Comparison of ENCODE assay signal across 9 cellular contexts in genomic region chr6:17986656-17987575, GRCh38. TPM values are rescaled to one million over a fixed set of nuclear protein-coding genes. Genes with fewer than 3 reads are reported as not detected.
DNase-seq lines count a peak whose midpoint lies in the region; ATAC-seq and TF ChIP-seq lines count a peak whose summit lies in the region.
"Had no signal": no experiment of that assay in that cellular context is flagged by ENCODE, and none has a peak within 500 bp of the region (broad histone marks: within the 10 kb centered on the region; RNA-seq: fewer than 3 reads in every experiment).

No MANE protein-coding gene starts in this region.

- no peak overlapping the region for H3K27ac ChIP-seq in OCI-LY7 (ENCODE audit: low read depth, low read length, poor library complexity, severe bottlenecking)

- H3K4me1 ChIP-seq in BE2C (no peaks in the 10 kb centered on the region), OCI-LY7 (ENCODE audit: insufficient read depth, low read length, poor library complexity, severe bottlenecking) (peaks cover 6% of the 10 kb centered on the region)

- no peaks in the 10 kb centered on the region for H3K79me2 ChIP-seq in OCI-LY7 (ENCODE audit: insufficient read depth, low read depth, low read length)

- DNase-seq in BE2C (peak; percentile 28), OCI-LY7 (ENCODE audit: low spot score) (peak; percentile 34), cardiac fibroblast (ENCODE audit: low read depth in 2 of 2) (peak; percentile 57 to 58), immature natural killer cell (peak; percentile 20 to 25 (median 25)), skeletal muscle cell (ENCODE audit: low read depth) (no peak), middle frontal gyrus (ENCODE audit: extremely low spot score, low spot score) (no peak)

- H3K36me3 Mint-ChIP-seq in immature natural killer cell = no peaks in the 10 kb centered on the region

- peak; percentile 16 for ATAC-seq in GM18519 (IDR thresholded peaks at IDR 0.05; ENCODE audit: low FRiP score, unreplicated experiment)
- peak; percentile 2 for ATAC-seq in HG03039 (IDR thresholded peaks at IDR 0.05; ENCODE audit: unreplicated experiment)

- H3K36me3 ChIP-seq in BE2C (no peaks in the 10 kb centered on the region), OCI-LY7 (ENCODE audit: insufficient read depth, low read length) (no peaks in the 10 kb centered on the region)

- peak overlapping the region; percentile 50; the same call in 1 of the 2 replicates for H3K4me2 ChIP-seq in OCI-LY7 (ENCODE audit: low read length)

- peaks cover 47% of the 10 kb centered on the region for H3K27me3 ChIP-seq in BE2C

- intact Hi-C loops in OCI-LY7 (cut with micrococcal nuclease; ENCODE audit: unreplicated experiment) = no loop called here

- H3K9me2 ChIP-seq in OCI-LY7 (ENCODE audit: insufficient read depth, low read length) = no peaks in the 10 kb centered on the region

- H3K9me3 ChIP-seq in BE2C (no peaks in the 10 kb centered on the region; the same call in 1 of the 2 replicates), OCI-LY7 (ENCODE audit: low read length) (no peaks in the 10 kb centered on the region)

- no peak for TF ChIP-seq CTCF in BE2C (IDR thresholded peaks at IDR 0.05; ENCODE audit: low read depth, low read length)
- TF ChIP-seq CTCF in OCI-LY7 (conservative IDR thresholded peaks at IDR 0.05; ENCODE audit: low read length) = no peak
- TF ChIP-seq CTCF in cardiac fibroblast (IDR thresholded peaks at IDR 0.05; ENCODE audit: low read depth, low read length) = no peak

- H3K4me3 Mint-ChIP-seq in immature natural killer cell = peak overlapping the region; percentile 83 to 90 (median 86)

- CTCF ChIA-PET in OCI-LY7 (lab: Charles Lee; ENCODE audit: unreplicated experiment) = no interaction called here

- H3K4me1 Mint-ChIP-seq in immature natural killer cell = peaks cover 44 to 45% of the 10 kb centered on the region in 2 donors

- POLR2A ChIA-PET in OCI-LY7 (lab: Charles Lee) = interaction anchor here (0.6 to 0.8 kb wide), 2 partner anchors 12 to 266 kb away, joined by 3 read pairs; no protein-coding TSS in a partner anchor

- H3K27ac Mint-ChIP-seq in immature natural killer cell = peak overlapping the region in 4 of 6 donors; percentile 49 to 82 (median 56)

- H3K9me3 Mint-ChIP-seq in immature natural killer cell = no peaks in the 10 kb centered on the region

- no peaks in the 10 kb centered on the region for H4K20me1 ChIP-seq in OCI-LY7 (ENCODE audit: insufficient read depth, low read length)

- H3K4me3 ChIP-seq in BE2C (ENCODE audit: low read depth, low read length) (peak overlapping the region; percentile 47), OCI-LY7 (ENCODE audit: low read depth, low read length, poor library complexity, severe bottlenecking) (peak overlapping the region; percentile 54), cardiac fibroblast (replicated peaks in 1 of 2; ENCODE audit: low read depth in 2 of 2, low read length in 2 of 2) (peak overlapping the region; percentile 76 to 81), skeletal muscle cell (ENCODE audit: low read depth, low read length) (peak overlapping the region; percentile 68)

- BruUV-seq in OCI-LY7 (replicated peaks; lab: Mats Ljungman, UMichigan) = no TSS peak

- H3K27me3 Mint-ChIP-seq in immature natural killer cell (ENCODE audit: low read depth in 3 of 3) = peaks cover 2 to 13% (median 7%) of the 10 kb centered on the region in 3 donors

- H2AFZ ChIP-seq in OCI-LY7 (ENCODE audit: low read length) = peak overlapping the region; percentile 43; the same call in 1 of the 2 replicates

RNA-seq across cellular contexts. Expression of gene KIF13A, which starts 0.5 kb away (rescaled TPM):
- 0.80 TPM for polyA plus RNA-seq in BE2C (2012; ENCODE audit: insufficient read depth, insufficient read length, low read depth)
- 1.5 and 2.3 TPM in 2 replicates for total RNA-seq in OCI-LY7 (2014; rRNA removed; shearing (Covaris generic))
- total RNA-seq in OCI-LY7 (2022) = 0.30 TPM in 1 of 2 replicates, not detected in the other
- polyA plus RNA-seq in immature natural killer cell = 1 to 10 TPM in 1 of 3 donors, under 1 TPM in 2; 0.50 to 1.1 (median 0.92) TPM
- total RNA-seq: T-helper 2 cell treated with Interferon-gamma antibody and Interleukin-4, amounts not matched to agents 100 ng/mL and 5 ng/mL, for 36 hours had no signal

Comparison
In these comparisons a context has a peak if more than half of its experiments do, and no peak if none do; other contexts are left out.
1. DNase-seq: peak in BE2C (single experiment), OCI-LY7 (single experiment), cardiac fibroblast (2 of 2) and immature natural killer cell (3 of 3); none in skeletal muscle cell (single experiment) and middle frontal gyrus (single experiment).
2. Peak in every context shown above with its lines, with median percentiles within 50 percentile points of each other: H3K4me3 ChIP-seq.